In the genomic region with DNA sequence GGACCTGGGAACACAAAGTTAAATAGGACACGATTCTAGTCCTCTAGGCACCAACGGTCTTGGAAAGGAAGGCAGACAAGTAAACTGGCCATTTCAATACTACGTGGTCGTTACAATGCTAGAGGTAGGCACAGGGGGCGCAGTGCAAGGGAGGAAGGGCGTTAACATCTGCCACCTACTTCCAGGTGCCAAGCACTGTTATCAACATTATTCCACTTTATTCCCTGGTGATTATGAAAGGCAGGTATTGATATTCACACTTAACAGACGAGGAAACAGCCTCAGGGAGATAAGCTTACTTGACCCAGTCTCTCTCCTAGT, we compare ENCODE assay signal across 8 cellular contexts. TPM values are rescaled to one million over a fixed set of nuclear protein-coding genes. Genes with fewer than 3 reads are reported as not detected.
A peak's percentile ranks its signal among the peaks of the same experiment; 100 is the strongest.
DNase-seq lines count a peak whose midpoint lies in the region; ATAC-seq and TF ChIP-seq lines count a peak whose summit lies in the region.

No MANE protein-coding gene starts in this region.

- H4K20me1 ChIP-seq in IMR-90 (ENCODE audit: insufficient read depth, low read length) = peaks cover 9% of the 10 kb centered on the region

- H3K27ac Mint-ChIP-seq in type B pancreatic cell = no peak overlapping the region

- H3K56ac ChIP-seq in IMR-90 (ENCODE audit: extremely low read depth, insufficient read depth, low read length) = peak overlapping the region; percentile 88

- CTCF ChIA-PET in IMR-90 (lab: Yijun Ruan, JAX) = interaction anchor here (0.6 to 1.1 kb wide), 4 partner anchors 9 to 234 kb away, joined by 3 read pairs; a partner anchor contains a TSS

- H3K36me3 Mint-ChIP-seq in type B pancreatic cell = peaks cover 20% of the 10 kb centered on the region

- TF ChIP-seq RAD21 in IMR-90 (IDR thresholded peaks at IDR 0.05; ENCODE audit: low read length) = no peak; the same call in 1 of the 2 replicates

- no peak for TF ChIP-seq POLR2A in IMR-90 (IDR thresholded peaks at IDR 0.05; ENCODE audit: low read depth, low read length)
- TF ChIP-seq POLR2A in adrenal gland (IDR thresholded peaks at IDR 0.05) = no peak

- peak overlapping the region; percentile 97 for H3K4ac ChIP-seq in IMR-90 (ENCODE audit: low read depth, low read length)

- 0% methylated on average over 1 of the region's 7 CpGs; no CpG with 5 or more reads in 1 of the 2 experiments for WGBS in IMR-90 (ENCODE audit: extremely low coverage in 2 of 2, insufficient read length in 1 of 2), 2 experiments
- 2 to 5% (median 3%) methylated on average over 7 of the region's 7 CpGs for WGBS in adrenal gland, 4 donors

- peak; percentile 39 for TF ChIP-seq CTCF in IMR-90 (conservative IDR thresholded peaks at IDR 0.05; ENCODE audit: low read depth, low read length)
- TF ChIP-seq CTCF in adrenal gland (IDR thresholded peaks at IDR 0.05) = peak in 5 of 6 experiments; percentile 25 to 57 (median 37)
- peak; percentile 71 for TF ChIP-seq CTCF in type B pancreatic cell (conservative IDR thresholded peaks at IDR 0.05)

- peaks cover 30 to 84% of the 10 kb centered on the region in 2 experiments for H3K79me1 ChIP-seq in IMR-90 (ENCODE audit: low read depth in 1 of 2, low read length in 2 of 2)

- H3K27me3 ChIP-seq in IMR-90 (ENCODE audit: control insufficient read depth, insufficient read depth, low read length) (no peaks in the 10 kb centered on the region), adrenal gland (no peaks in the 10 kb centered on the region), layer of hippocampus (ENCODE audit: control insufficient read depth, insufficient read depth, low read length) (no peaks in the 10 kb centered on the region)

- dilution Hi-C loops in IMR-90 (cut with HindIII; ENCODE audit: low sequenced_read_pairs, unreplicated experiment) = no loop called here

- no peaks in the 10 kb centered on the region for H3K9me3 ChIP-seq in IMR-90 (ENCODE audit: control insufficient read depth, insufficient read depth, low read length)
- H3K9me3 ChIP-seq in adrenal gland (replicated peaks in 1 of 3) = no peaks in the 10 kb centered on the region

- peaks cover 62% of the 10 kb centered on the region for H3K36me3 ChIP-seq in IMR-90 (ENCODE audit: control insufficient read depth, insufficient read depth, low read length)
- peaks cover 0 to 59% of the 10 kb centered on the region in 2 donors for H3K36me3 ChIP-seq in adrenal gland (replicated peaks in 1 of 2)

- peak overlapping the region; percentile 64; the same call in 2 of the 3 replicates for H2BK15ac ChIP-seq in IMR-90 (ENCODE audit: low read depth, low read length)

- peak overlapping the region; percentile 95 for H2AFZ ChIP-seq in IMR-90 (replicated peaks; ENCODE audit: low read length, poor library complexity)

- in situ Hi-C loops in IMR-90 (cut with MboI; ENCODE audit: low sequenced_read_pairs) = no loop called here

- peaks cover 41% of the 10 kb centered on the region for H3K9me1 ChIP-seq in IMR-90 (ENCODE audit: insufficient read depth, low read length)

- H4K91ac ChIP-seq in IMR-90 (ENCODE audit: insufficient read depth, low read depth, low read length) = peak overlapping the region; percentile 96

- H3K4me1 ChIP-seq in IMR-90 (ENCODE audit: control insufficient read depth, insufficient read depth, low read length) (peaks cover 31% of the 10 kb centered on the region), adrenal gland (replicated peaks in 1 of 2) (peaks cover 18 to 36% of the 10 kb centered on the region in 2 donors)

- H2BK5ac ChIP-seq in IMR-90 (ENCODE audit: low read depth, low read length, poor library complexity, severe bottlenecking) = peak overlapping the region; percentile 99

- H3K23ac ChIP-seq in IMR-90 (ENCODE audit: low read depth, low read length) = peak overlapping the region; percentile 91

- H3K18ac ChIP-seq in IMR-90 (ENCODE audit: low read depth, low read length) = peak overlapping the region; percentile 97

- H3K27ac ChIP-seq in IMR-90 (ENCODE audit: insufficient read depth, low read length) = peak overlapping the region; percentile 99
- H3K27ac ChIP-seq in adrenal gland = peak overlapping the region; percentile 95 to 99 (median 98)
- peak overlapping the region; percentile 99 for H3K27ac ChIP-seq in layer of hippocampus (ENCODE audit: low read depth, low read length)

- POLR2A ChIA-PET in IMR-90 (lab: Charles Lee; ENCODE audit: unreplicated experiment) = no interaction called here

- H4K5ac ChIP-seq in IMR-90 (ENCODE audit: low read depth, low read length) = peak overlapping the region; percentile 98

- peak overlapping the region; percentile 97 for H2AK9ac ChIP-seq in IMR-90 (replicated peaks; ENCODE audit: low read depth, low read length, poor library complexity)

- peaks cover 6% of the 10 kb centered on the region for H3K4me1 Mint-ChIP-seq in type B pancreatic cell (ENCODE audit: unreplicated experiment)

- intact Hi-C loops in IMR-90 (cut with micrococcal nuclease) = loop anchor here (1.0 kb wide), 2 partner anchors 71 to 138 kb away; a partner anchor contains a TSS
- intact Hi-C loops in adrenal gland (cut with DNase I) = no loop called here

- H3K4me3 ChIP-seq in IMR-90 (ENCODE audit: insufficient read depth, low read depth, low read length) (peak overlapping the region; percentile 67), adrenal gland (peak overlapping the region in 3 of 4 donors; percentile 13 to 87 (median 47))

- no peaks in the 10 kb centered on the region for H3K9me3 Mint-ChIP-seq in type B pancreatic cell

- peak overlapping the region; percentile 99 for H3K9ac ChIP-seq in IMR-90 (ENCODE audit: low read depth, low read length)

- H4K8ac ChIP-seq in IMR-90 (ENCODE audit: low read depth in 2 of 2, low read length in 2 of 2) = peak overlapping the region; percentile 96 to 98; a peak in 3 of 4 replicates

- peak overlapping the region; percentile 92 for H3K4me2 ChIP-seq in IMR-90 (ENCODE audit: low read depth, low read length)

- peak overlapping the region; percentile 73 for H2BK120ac ChIP-seq in IMR-90 (ENCODE audit: low read depth, low read length)

- no TSS peak for BruUV-seq in IMR-90 (replicated peaks; lab: Mats Ljungman, UMichigan)

- H3K27me3 Mint-ChIP-seq in type B pancreatic cell = no peaks in the 10 kb centered on the region

- peak overlapping the region; percentile 45; the same call in 1 of the 2 replicates for H2BK20ac ChIP-seq in IMR-90 (ENCODE audit: low read depth, low read length)

- H3K4me3 Mint-ChIP-seq in type B pancreatic cell = no peak overlapping the region

- ATAC-seq in GM21423 (IDR thresholded peaks at IDR 0.05; ENCODE audit: unreplicated experiment) (peak; percentile 8), IMR-90 (ENCODE audit: low read depth) (no peak)

- DNase-seq in D341Med (ENCODE audit: low spot score) (peak; percentile 43), IMR-90 (no peak), adrenal gland (peak in 1 of 7 donors; percentile 44), type B pancreatic cell (ENCODE audit: extremely low spot score, unreplicated experiment) (peak; percentile 50), kidney glomerular epithelial cell (lab: John Stamatoyannopoulos, UW) (no peak), SIG-M5 treated with dmso at 0.1 percent for 504 hours (lab: John Stamatoyannopoulos, UW; ENCODE audit: unreplicated experiment) (no peak)

- peak overlapping the region; percentile 93 for H2AK5ac ChIP-seq in IMR-90 (ENCODE audit: low read depth, low read length)

- peak overlapping the region; percentile 97 for H3K14ac ChIP-seq in IMR-90 (replicated peaks; ENCODE audit: low read depth, low read length)

TF ChIP-seq in IMR-90, 13 proteins besides CTCF, POLR2A, EP300 and RAD21:
- TF ChIP-seq RCOR1 (IDR thresholded peaks at IDR 0.05; ENCODE audit: insufficient replicate concordance, low read length) (peak; percentile 9), CEBPB (IDR thresholded peaks at IDR 0.05; ENCODE audit: low read depth, low read length) (no peak)

RNA-seq across cellular contexts. Expression of a gene that starts 0.8 kb away (rescaled TPM):
- total RNA-seq in IMR-90 (2012; rRNA removed) (18.6 and 24.4 TPM in 2 replicates), adrenal gland (100 to 1,000 TPM in 7 of 8 donors, 10 to 100 TPM in 1; 69.7 to 290 (median 175) TPM), type B pancreatic cell (ENCODE audit: low replicate concordance) (121 and 130 TPM in 2 replicates)
- polyA plus RNA-seq in IMR-90 (2012; rRNA removed) (132 and 180 TPM in 2 replicates), adrenal gland (100 to 1,000 TPM; 280 to 389 (median 310) TPM)
- polyA plus RNA-seq in IMR-90 (2012; cell fraction: cytosol; rRNA removed) = 73.3 and 76.1 TPM in 2 replicates
- 71.9 and 78.4 TPM in 2 replicates for polyA plus RNA-seq in IMR-90 (2012; cell fraction: nucleus; rRNA removed; ENCODE audit: low replicate concordance)

RNA-seq across cellular contexts. Expression of a gene that starts 6.4 kb away (rescaled TPM):
- total RNA-seq in IMR-90 (2012; rRNA removed) (16.7 and 33.5 TPM in 2 replicates), adrenal gland (100 to 1,000 TPM; 138 to 464 (median 355) TPM), type B pancreatic cell (ENCODE audit: low replicate concordance) (72.8 and 97.8 TPM in 2 replicates)
- polyA plus RNA-seq in IMR-90 (2012; rRNA removed) (66.2 and 108 TPM in 2 replicates), adrenal gland (100 to 1,000 TPM in 1 of 3 donors, 10 to 100 TPM in 2; 84.2 to 371 (median 96.9) TPM)
- polyA plus RNA-seq in IMR-90 (2012; cell fraction: cytosol; rRNA removed) = 41.8 and 75.0 TPM in 2 replicates
- polyA plus RNA-seq in IMR-90 (2012; cell fraction: nucleus; rRNA removed; ENCODE audit: low replicate concordance) = 76.6 and 101 TPM in 2 replicates

RNA-seq across cellular contexts. Expression of a gene that starts 9.2 kb away (rescaled TPM):
- total RNA-seq in IMR-90 (2012; rRNA removed) (272 and 339 TPM in 2 replicates), adrenal gland (100 to 1,000 TPM in 7 of 8 donors, 10 to 100 TPM in 1; 99.1 to 191 (median 153) TPM), type B pancreatic cell (ENCODE audit: low replicate concordance) (92.7 and 135 TPM in 2 replicates)
- polyA plus RNA-seq in IMR-90 (2012; rRNA removed) (367 and 389 TPM in 2 replicates), adrenal gland (100 to 1,000 TPM; 117 to 177 (median 162) TPM)
- polyA plus RNA-seq in IMR-90 (2012; cell fraction: cytosol; rRNA removed) = 266 and 365 TPM in 2 replicates
- 346 and 590 TPM in 2 replicates for polyA plus RNA-seq in IMR-90 (2012; cell fraction: nucleus; rRNA removed; ENCODE audit: low replicate concordance)

RNA-seq across cellular contexts. Expression of a gene that starts 9.4 kb away (rescaled TPM):
- total RNA-seq in IMR-90 (2012; rRNA removed) = 11.1 and 11.5 TPM in 2 replicates
- 9.0 and 10.8 TPM in 2 replicates for polyA plus RNA-seq in IMR-90 (2012; rRNA removed)
- polyA plus RNA-seq in IMR-90 (2012; cell fraction: cytosol; rRNA removed) = 2.5 and 3.4 TPM in 2 replicates
- polyA plus RNA-seq in IMR-90 (2012; cell fraction: nucleus; rRNA removed; ENCODE audit: low replicate concordance) = 6.7 and 14.2 TPM in 2 replicates
- total RNA-seq in adrenal gland = 10 to 100 TPM in 7 of 8 donors, 1 to 10 TPM in 1; 9.4 to 25.9 (median 19.6) TPM
- 10 to 100 TPM; 24.2 to 34.8 (median 33.5) TPM for polyA plus RNA-seq in adrenal gland
- total RNA-seq in type B pancreatic cell (ENCODE audit: low replicate concordance) = 19.7 and 23.5 TPM in 2 replicates

RNA-seq across cellular contexts. Expression of a gene that starts 42.8 kb away (rescaled TPM):
- total RNA-seq in IMR-90 (2012; rRNA removed) (1.4 and 1.7 TPM in 2 replicates), adrenal gland (10 to 100 TPM in 6 of 8 donors, 1 to 10 TPM in 2; 8.6 to 15.3 (median 11.6) TPM), type B pancreatic cell (ENCODE audit: low replicate concordance) (3.9 and 54.9 TPM in 2 replicates)
- polyA plus RNA-seq in IMR-90 (2012; rRNA removed) (3.3 and 3.8 TPM in 2 replicates), adrenal gland (10 to 100 TPM in 1 of 3 donors, 1 to 10 TPM in 2; 1.3 to 12.1 (median 5.0) TPM)
- 2.0 and 3.8 TPM in 2 replicates for polyA plus RNA-seq in IMR-90 (2012; cell fraction: cytosol; rRNA removed)
- polyA plus RNA-seq in IMR-90 (2012; cell fraction: nucleus; rRNA removed; ENCODE audit: low replicate concordance) = 6.7 and 13.0 TPM in 2 replicates

Comparison
In these comparisons a context has a peak if more than half of its experiments do, and no peak if none do; other contexts are left out.
1. DNase-seq: peak in D341Med (single experiment) and type B pancreatic cell (single experiment); none in IMR-90 (single experiment), kidney glomerular epithelial cell (single experiment) and SIG-M5 treated with dmso at 0.1 percent for 504 hours (single experiment).
2. Peak in every context shown above with its lines, with median percentiles within 50 percentile points of each other: H3K27ac ChIP-seq and CTCF ChIP-seq.